ENCODE assay signal across 18 cellular contexts in genomic region chr4:147901388-147901787, GRCh38.
DNase-seq lines count a peak whose midpoint lies in the region; ATAC-seq, FAIRE-seq and TF ChIP-seq lines count a peak whose summit lies in the region.
"Had no signal": no experiment of that assay in that cellular context is flagged by ENCODE, and none has a peak within 500 bp of the region (broad histone marks: within the 10 kb centered on the region; RNA-seq: fewer than 3 reads in every experiment).

No MANE protein-coding gene starts in this region.

- peak overlapping the region; percentile 41 for H3K4me2 ChIP-seq in skeletal muscle satellite cell (ENCODE audit: low read length)

- H3K9me3 Mint-ChIP-seq in HFFc6 = no peaks in the 10 kb centered on the region

- intact Hi-C loops in pancreas (cut with DNase I) = no loop called here

- no peaks in the 10 kb centered on the region for H3K27me3 ChIP-seq in skeletal muscle satellite cell (ENCODE audit: control insufficient read depth, insufficient read depth, low read length)
- H3K27me3 ChIP-seq in pancreas = no peaks in the 10 kb centered on the region

- WGBS in pancreas, 2 donors = 36 to 46% methylated on average over 2 of the region's 2 CpGs

- H3K4me3 ChIP-seq in skeletal muscle satellite cell (ENCODE audit: low read length) (no peak overlapping the region), pancreas (no peak overlapping the region)

- no peaks in the 10 kb centered on the region for H3K9me3 ChIP-seq in skeletal muscle satellite cell (replicated peaks; ENCODE audit: low read length)
- H3K9me3 ChIP-seq in pancreas = no peaks in the 10 kb centered on the region

- peak overlapping the region; percentile 49 for H3K27ac Mint-ChIP-seq in HFFc6
- H3K27ac Mint-ChIP-seq: B cell; CD4-positive, alpha-beta T cell had no signal

- H3K4me1 ChIP-seq in skeletal muscle satellite cell (ENCODE audit: control insufficient read depth, insufficient read depth, low read length) (peaks cover 29% of the 10 kb centered on the region), pancreas (no peaks in the 10 kb centered on the region)

- H3K36me3 ChIP-seq in skeletal muscle satellite cell (ENCODE audit: insufficient read depth, low read length) (peaks cover 12% of the 10 kb centered on the region), pancreas (no peaks in the 10 kb centered on the region)

- no peak overlapping the region for H3K9ac ChIP-seq in skeletal muscle satellite cell (ENCODE audit: low read depth, low read length)

- DNase-seq in EH (ENCODE audit: low read depth) (peak; percentile 44), HFFc6 (no peak), fibroblast of gingiva (ENCODE audit: low read depth) (peak; percentile 16), islet precursor cell (no peak), pancreas (no peak), GM19238 (ENCODE audit: insufficient read length, low spot score) (no peak)
- DNase-seq: 8988T; ACHN; C1 segment of cervical spinal cord; Calu3; CD4-positive, alpha-beta T cell; DMS 273 treated with DMSO at 0.1 percent for 48 hours; GDM1; KBM-7 had no signal

- no peak overlapping the region; the same call in 1 of the 2 replicates for H3K4me3 Mint-ChIP-seq in HFFc6
- H3K4me3 Mint-ChIP-seq: B cell; CD4-positive, alpha-beta T cell had no signal

- peaks cover 49% of the 10 kb centered on the region for H3K4me1 Mint-ChIP-seq in HFFc6 (ENCODE audit: low read depth)
- H3K4me1 Mint-ChIP-seq: B cell had no signal

- FAIRE-seq in pancreas (lab: Jason Lieb, UNC) = no peak

- no peak overlapping the region for H3K27ac ChIP-seq in pancreas
- H3K27ac ChIP-seq: HL-60 had no signal

- TF ChIP-seq CTCF in HFFc6 (IDR thresholded peaks at IDR 0.05) (no peak), pancreas (IDR thresholded peaks at IDR 0.05) (no peak)

- no peak for ATAC-seq in pancreas
- ATAC-seq: HCT116 had no signal

- H3K36me3 Mint-ChIP-seq in HFFc6 (ENCODE audit: low read depth) = peaks cover 21% of the 10 kb centered on the region

- H3K27me3 Mint-ChIP-seq in HFFc6 (ENCODE audit: insufficient read depth) = no peaks in the 10 kb centered on the region
- H3K27me3 Mint-ChIP-seq: B cell; CD4-positive, alpha-beta T cell had no signal

Comparison
In these comparisons a context has a peak if more than half of its experiments do, and no peak if none do; other contexts are left out.
1. DNase-seq: peak in EH (single experiment) and fibroblast of gingiva (single experiment); none in HFFc6 (single experiment), islet precursor cell (single experiment), pancreas (0 of 6) and GM19238 (single experiment).